Comparison of ENCODE assay signal across 8 cellular contexts in the genomic region with DNA sequence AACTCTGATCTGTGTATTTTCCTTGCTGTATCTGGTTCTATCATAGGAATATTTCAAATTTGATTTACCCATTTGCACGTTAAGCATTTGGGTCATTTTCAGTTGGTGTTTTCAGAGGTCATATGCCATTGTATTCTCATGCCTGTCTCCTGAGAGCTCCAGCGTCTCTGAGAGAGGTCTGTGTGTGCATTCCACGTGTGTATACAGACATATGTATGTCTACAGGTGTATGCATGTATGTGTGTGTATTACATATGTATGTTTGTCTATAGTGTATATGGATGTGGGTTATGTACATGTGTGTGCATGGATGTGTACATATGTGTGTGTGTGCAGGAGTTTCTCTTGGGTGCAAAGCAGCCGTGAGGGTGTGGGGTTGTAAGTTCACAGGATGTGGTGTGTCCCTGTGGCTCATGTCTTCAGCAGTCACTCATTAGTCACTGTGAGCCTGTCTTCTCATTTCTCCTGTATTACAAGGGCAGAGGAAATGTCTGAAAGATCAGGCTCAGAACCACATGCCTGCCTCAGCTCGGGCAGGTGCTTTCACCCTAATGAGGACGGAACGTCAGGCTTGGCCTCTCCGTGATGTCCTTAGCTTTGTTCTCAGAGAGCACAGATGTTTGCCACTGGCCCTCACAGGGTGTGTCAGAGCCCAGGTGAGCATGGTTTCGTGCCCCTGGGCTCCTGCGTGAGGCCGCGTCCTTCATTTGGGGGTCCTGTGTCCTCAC.
DNase-seq lines count a peak whose midpoint lies in the region; ATAC-seq and TF ChIP-seq lines count a peak whose summit lies in the region.

No MANE protein-coding gene starts in this region.

- peaks cover 17 to 56% (median 36%) of the 10 kb centered on the region in 10 experiments for H3K4me1 ChIP-seq in BLaER1 treated with 17β-estradiol and CSF1 and Interleukin-3, amounts not matched to agents 10 nM and 100 nM
- peaks cover 3 to 28% (median 20%) of the 10 kb centered on the region in 6 donors for H3K4me1 ChIP-seq in spleen

- no peak overlapping the region for H3K4me3 ChIP-seq in BLaER1 treated with 17β-estradiol and CSF1 and Interleukin-3, amounts not matched to agents 10 nM and 100 nM
- no peak overlapping the region for H3K4me3 ChIP-seq in spleen

- no peak for ATAC-seq in GM21526 (IDR thresholded peaks at IDR 0.05; ENCODE audit: low FRiP score, unreplicated experiment)

- intact Hi-C loops in spleen (cut with DNase I; ENCODE audit: low total_unique reads): no loop called here

- H3K36me3 ChIP-seq in BLaER1 treated with 17β-estradiol and CSF1 and Interleukin-3, amounts not matched to agents 10 nM and 100 nM: peaks cover 0 to 29% (median 0%) of the 10 kb centered on the region in 11 experiments; a peak in 7 of 22 replicates
- peaks cover 0 to 32% (median 0%) of the 10 kb centered on the region in 6 donors for H3K36me3 ChIP-seq in spleen

- POLR2A ChIA-PET in RWPE1 (lab: Yijun Ruan, JAX; ENCODE audit: low non-redundant PET): no interaction called here

- peak overlapping the region; percentile 53 to 90 (median 81) for H3K4me2 ChIP-seq in BLaER1 treated with 17β-estradiol and CSF1 and Interleukin-3, amounts not matched to agents 10 nM and 100 nM

- TF ChIP-seq POLR2A in spleen (IDR thresholded peaks at IDR 0.05): no peak

- no peaks in the 10 kb centered on the region; a peak in 1 of 22 replicates for H3K9me3 ChIP-seq in BLaER1 treated with 17β-estradiol and CSF1 and Interleukin-3, amounts not matched to agents 10 nM and 100 nM (replicated peaks in 1 of 11)
- H3K9me3 ChIP-seq in spleen: no peaks in the 10 kb centered on the region

- TF ChIP-seq CTCF in RWPE1 (conservative IDR thresholded peaks at IDR 0.05; ENCODE audit: low read depth) (no peak), spleen (IDR thresholded peaks at IDR 0.05 in 8 of 11, conservative IDR thresholded peaks at IDR 0.05 in 3 of 11) (no peak)

- 62 to 74% (median 66%) methylated on average over 12 of the region's 12 CpGs for WGBS in spleen, 5 donors

- CTCF ChIA-PET in RWPE1 (lab: Yijun Ruan, JAX): interaction anchor here (0.8 to 1.9 kb wide), 3 partner anchors 25 to 81 kb away, joined by 3 to 8 read pairs (median 4); no protein-coding TSS in a partner anchor

- peak overlapping the region in 2 of 11 experiments; percentile 23 to 31; a peak in 2 of 22 replicates for H3K9ac ChIP-seq in BLaER1 treated with 17β-estradiol and CSF1 and Interleukin-3, amounts not matched to agents 10 nM and 100 nM

- peaks cover 0 to 98% (median 77%) of the 10 kb centered on the region in 11 experiments; a peak in 19 of 22 replicates for H4K20me1 ChIP-seq in BLaER1 treated with 17β-estradiol and CSF1 and Interleukin-3, amounts not matched to agents 10 nM and 100 nM

- H3K27me3 ChIP-seq in BLaER1 treated with 17β-estradiol and CSF1 and Interleukin-3, amounts not matched to agents 10 nM and 100 nM: no peaks in the 10 kb centered on the region
- H3K27me3 ChIP-seq in spleen (replicated peaks in 1 of 7): no peaks in the 10 kb centered on the region

- peak; percentile 6 for DNase-seq in GOT3 (lab: John Stamatoyannopoulos, UW)
- DNase-seq in RWPE1 (ENCODE audit: low spot score): no peak
- peak; percentile 17 for DNase-seq in central memory CD4-positive, alpha-beta T cell
- DNase-seq in spleen: peak; percentile 41
- no peak for DNase-seq in LoVo (ENCODE audit: low spot score)
- no peak for DNase-seq in NCI-H748 treated with DMSO at 0.1 percent for 48 hours (lab: John Stamatoyannopoulos, UW)

- peak overlapping the region in 5 of 11 experiments; percentile 3 to 55 (median 30); a peak in 6 of 22 replicates for H3K27ac ChIP-seq in BLaER1 treated with 17β-estradiol and CSF1 and Interleukin-3, amounts not matched to agents 10 nM and 100 nM
- H3K27ac ChIP-seq in RWPE1 (peak overlapping the region; percentile 72; the same call in 1 of the 2 replicates), spleen (no peak overlapping the region)

Comparison
In these comparisons a context has a peak if more than half of its experiments do, and no peak if none do; other contexts are left out.
1. DNase-seq: peak in GOT3 (single experiment), central memory CD4-positive, alpha-beta T cell (single experiment) and spleen (single experiment); none in RWPE1 (single experiment), LoVo (single experiment) and NCI-H748 treated with DMSO at 0.1 percent for 48 hours (single experiment).